Comparison of ENCODE assay signal across 1 cellular context in the genomic region with DNA sequence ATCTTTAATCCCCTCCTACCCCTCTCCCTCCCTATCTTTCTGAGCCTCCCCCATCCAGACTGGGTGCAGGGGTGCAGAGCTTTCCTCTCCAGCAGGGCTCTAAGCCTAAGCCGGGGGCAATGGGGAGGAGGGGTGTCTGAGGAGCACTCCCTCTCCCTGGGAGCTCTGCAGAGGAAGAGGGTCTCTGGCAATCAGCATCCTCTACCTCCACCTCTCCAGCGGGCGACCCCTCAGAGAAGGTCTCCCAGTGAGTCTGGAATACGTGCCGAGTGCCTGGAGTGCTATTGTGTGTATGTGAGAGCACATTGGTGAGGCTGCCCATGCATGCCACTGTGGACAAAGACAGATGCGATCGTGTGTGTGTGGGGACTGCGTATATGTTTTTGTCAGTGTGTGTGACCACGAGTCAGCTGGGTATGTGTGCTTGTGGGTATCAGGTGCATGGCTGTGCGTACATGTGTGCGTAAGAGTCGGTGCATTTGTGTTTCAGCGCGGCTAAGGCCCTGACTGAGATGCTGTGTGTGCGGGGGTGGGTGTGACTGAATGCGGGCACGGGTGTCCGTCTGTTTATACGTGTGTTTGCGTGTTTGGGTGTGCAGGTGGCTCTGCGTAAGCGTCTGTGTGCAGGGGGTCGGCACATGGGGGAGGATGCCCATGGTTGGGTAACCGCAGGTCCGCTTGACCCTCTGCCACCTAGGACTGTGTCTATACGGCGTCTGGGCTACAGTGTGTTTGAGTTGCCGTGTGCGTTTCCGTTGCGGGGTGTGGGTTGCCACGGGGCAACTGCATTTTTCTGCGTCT.
TF ChIP-seq lines count a peak whose summit lies in the region.

No MANE protein-coding gene starts in this region.

TF ChIP-seq in GM12878, 131 proteins besides CTCF, POLR2A, EP300 and RAD21:
- TF ChIP-seq SMAD1 (IDR thresholded peaks at IDR 0.05; ENCODE audit: low read depth, partially characterized antibody) (no peak), CBX3 (IDR thresholded peaks at IDR 0.05; ENCODE audit: borderline replicate concordance, low read depth) (no peak)
- TF ChIP-seq, protein P1, sequence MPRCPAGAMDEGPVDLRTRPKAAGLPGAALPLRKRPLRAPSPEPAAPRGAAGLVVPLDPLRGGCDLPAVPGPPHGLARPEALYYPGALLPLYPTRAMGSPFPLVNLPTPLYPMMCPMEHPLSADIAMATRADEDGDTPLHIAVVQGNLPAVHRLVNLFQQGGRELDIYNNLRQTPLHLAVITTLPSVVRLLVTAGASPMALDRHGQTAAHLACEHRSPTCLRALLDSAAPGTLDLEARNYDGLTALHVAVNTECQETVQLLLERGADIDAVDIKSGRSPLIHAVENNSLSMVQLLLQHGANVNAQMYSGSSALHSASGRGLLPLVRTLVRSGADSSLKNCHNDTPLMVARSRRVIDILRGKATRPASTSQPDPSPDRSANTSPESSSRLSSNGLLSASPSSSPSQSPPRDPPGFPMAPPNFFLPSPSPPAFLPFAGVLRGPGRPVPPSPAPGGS (IDR thresholded peaks at IDR 0.05; ENCODE audit: borderline replicate concordance, insufficient read depth, low read depth, low read length, poor library complexity, severe bottlenecking) = peak; percentile 68
TF ChIP-seq in GM12878: peak in this region for 1.
